18 cellular contexts compared by ENCODE assay signal in the genomic region with DNA sequence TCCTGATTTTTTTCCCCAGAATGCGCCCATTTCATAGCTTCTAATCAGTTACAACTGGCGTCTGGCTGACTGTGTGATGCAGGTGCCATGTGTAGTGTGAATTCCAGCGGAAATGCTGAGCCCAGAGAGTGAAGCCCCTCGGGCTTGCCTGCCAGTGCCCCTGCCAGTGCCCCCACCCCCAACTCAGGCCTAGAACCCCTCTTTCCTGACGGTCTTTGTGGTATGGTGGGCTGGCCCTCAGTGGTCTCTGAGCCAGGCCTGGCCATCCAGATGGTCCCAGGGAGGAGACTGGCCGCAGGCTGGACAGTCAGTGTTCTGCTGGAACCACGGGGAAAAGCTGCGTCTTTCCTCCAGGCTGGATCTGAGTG. TPM values are rescaled to one million over a fixed set of nuclear protein-coding genes. Genes with fewer than 3 reads are reported as not detected.
DNase-seq lines count a peak whose midpoint lies in the region; ATAC-seq and TF ChIP-seq lines count a peak whose summit lies in the region.
"Had no signal": no experiment of that assay in that cellular context is flagged by ENCODE, and none has a peak within 500 bp of the region (broad histone marks: within the 10 kb centered on the region; RNA-seq: fewer than 3 reads in every experiment).

No MANE protein-coding gene starts in this region.

- peaks cover 33% of the 10 kb centered on the region for H3K4me1 ChIP-seq in osteoblast (ENCODE audit: insufficient read depth, low read length)
- peaks cover 8% of the 10 kb centered on the region for H3K4me1 ChIP-seq in upper lobe of right lung

- H2AFZ ChIP-seq in osteoblast (ENCODE audit: low read length), result no peak overlapping the region
- H2AFZ ChIP-seq: GM23248 had no signal

- H3K79me2 ChIP-seq in osteoblast (ENCODE audit: insufficient read depth, low read length), result no peaks in the 10 kb centered on the region

- DNase-seq in activated CD8-positive, alpha-beta memory T cell treated with anti-CD3 and anti-CD28 coated beads, Interleukin-2, amount 10 ng/mL, durations not matched to agents 7 days and 5 days, result peak; percentile 37
- DNase-seq in activated CD8-positive, alpha-beta memory T cell treated with anti-CD3 and anti-CD28 coated beads for 24 hours, result no peak
- DNase-seq in coronary artery (ENCODE audit: low spot score) (peak; percentile 70), osteoblast (ENCODE audit: insufficient read length, low spot score, missing footprints) (peak; percentile 55), upper lobe of right lung (peak; percentile 31), A172 (ENCODE audit: low spot score) (no peak)
- DNase-seq in stimulated activated CD4-positive, alpha-beta T cell treated with anti-CD3 and anti-CD28 coated beads, Interleukin-12 subunit alpha, Interleukin-12 subunit beta, amount 100 ng/mL, for 4 hours, result no peak
- DNase-seq: activated naive CD4-positive, alpha-beta T cell; amygdala; hippocampal formation; SHP77; stimulated activated CD4-positive, alpha-beta T cell treated with anti-CD3 and anti-CD28 coated beads, Interleukin-15, amount 100 ng/mL, for 24 hours; T-cell; testis had no signal

- CTCF ChIA-PET in activated CD8-positive, alpha-beta memory T cell treated with anti-CD3 and anti-CD28 coated beads, Interleukin-2, amount 10 ng/mL, durations not matched to agents 7 days and 5 days (lab: Charles Lee), result no interaction called here

- H3K36me3 ChIP-seq in osteoblast (ENCODE audit: insufficient read depth, low read length) (no peaks in the 10 kb centered on the region), upper lobe of right lung (no peaks in the 10 kb centered on the region)

- H3K27me3 Mint-ChIP-seq in activated CD8-positive, alpha-beta memory T cell treated with anti-CD3 and anti-CD28 coated beads, Interleukin-2, amount 10 ng/mL, durations not matched to agents 7 days and 5 days, result peaks cover 52% of the 10 kb centered on the region

- H4K20me1 ChIP-seq in osteoblast (ENCODE audit: insufficient read depth, low read length), result no peaks in the 10 kb centered on the region

- no peaks in the 10 kb centered on the region for H3K9me3 Mint-ChIP-seq in activated CD8-positive, alpha-beta memory T cell treated with anti-CD3 and anti-CD28 coated beads, Interleukin-2, amount 10 ng/mL, durations not matched to agents 7 days and 5 days (ENCODE audit: low read depth)
- H3K9me3 Mint-ChIP-seq: nephron, T-cell had no signal

- intact Hi-C loops in upper lobe of right lung (cut with DNase I), result no loop called here

- TF ChIP-seq CTCF in coronary artery (IDR thresholded peaks at IDR 0.05) (no peak), osteoblast (IDR thresholded peaks at IDR 0.05; ENCODE audit: extremely low read depth, low read depth, low read length) (no peak), upper lobe of right lung (IDR thresholded peaks at IDR 0.05) (no peak)

- peak overlapping the region; percentile 69 to 98 for H3K27ac ChIP-seq in coronary artery
- H3K27ac ChIP-seq in osteoblast (ENCODE audit: low read depth, low read length), result no peak overlapping the region
- H3K27ac ChIP-seq in upper lobe of right lung, result no peak overlapping the region
- H3K27ac ChIP-seq: GM23248, testis had no signal

- ATAC-seq in activated CD8-positive, alpha-beta memory T cell treated with anti-CD3 and anti-CD28 coated beads, Interleukin-2, amount 10 ng/mL, durations not matched to agents 7 days and 5 days, result no peak
- ATAC-seq in upper lobe of right lung, result no peak
- no peak for ATAC-seq in HG03565 (IDR thresholded peaks at IDR 0.05; ENCODE audit: unreplicated experiment)
- ATAC-seq: T-cell had no signal

- H3K4me3 ChIP-seq in coronary artery (peak overlapping the region; percentile 84), osteoblast (ENCODE audit: insufficient read depth, low read length) (no peak overlapping the region), upper lobe of right lung (no peak overlapping the region)
- H3K4me3 ChIP-seq: GM23248, testis had no signal

- H3K27ac Mint-ChIP-seq in activated CD8-positive, alpha-beta memory T cell treated with anti-CD3 and anti-CD28 coated beads, Interleukin-2, amount 10 ng/mL, durations not matched to agents 7 days and 5 days, result no peak overlapping the region
- H3K27ac Mint-ChIP-seq: CD14-positive monocyte, nephron, T-cell had no signal

- H3K4me2 ChIP-seq in osteoblast (ENCODE audit: insufficient read depth, low read length), result no peak overlapping the region

- no peak overlapping the region for H3K4me3 Mint-ChIP-seq in activated CD8-positive, alpha-beta memory T cell treated with anti-CD3 and anti-CD28 coated beads, Interleukin-2, amount 10 ng/mL, durations not matched to agents 7 days and 5 days
- H3K4me3 Mint-ChIP-seq: nephron, T-cell had no signal

- no peaks in the 10 kb centered on the region for H3K36me3 Mint-ChIP-seq in activated CD8-positive, alpha-beta memory T cell treated with anti-CD3 and anti-CD28 coated beads, Interleukin-2, amount 10 ng/mL, durations not matched to agents 7 days and 5 days
- H3K36me3 Mint-ChIP-seq: T-cell had no signal

- peaks cover 7% of the 10 kb centered on the region for H3K4me1 Mint-ChIP-seq in activated CD8-positive, alpha-beta memory T cell treated with anti-CD3 and anti-CD28 coated beads, Interleukin-2, amount 10 ng/mL, durations not matched to agents 7 days and 5 days

- no peaks in the 10 kb centered on the region for H3K9me3 ChIP-seq in osteoblast (ENCODE audit: low read depth, low read length)
- no peaks in the 10 kb centered on the region for H3K9me3 ChIP-seq in upper lobe of right lung
- H3K9me3 ChIP-seq: testis had no signal

- H3K27me3 ChIP-seq in osteoblast (ENCODE audit: insufficient read depth, low read length) (peaks cover 4% of the 10 kb centered on the region), upper lobe of right lung (peaks cover 24% of the 10 kb centered on the region)
- H3K27me3 ChIP-seq: testis had no signal

RNA-seq across cellular contexts. Expression of a gene that starts 3.1 kb away (rescaled TPM):
- total RNA-seq in activated CD8-positive, alpha-beta memory T cell treated with anti-CD3 and anti-CD28 coated beads, Interleukin-2, amount 10 ng/mL, durations not matched to agents 7 days and 5 days, result 1 to 10 TPM in 1 of 2 experiments, under 1 TPM in 1; 0.64 to 3.9 TPM
- total RNA-seq in osteoblast, result 1.8 and 4.4 TPM in 2 replicates
- total RNA-seq in upper lobe of right lung, result 11.1 TPM
- total RNA-seq in A172 (2014; rRNA removed; shearing (Covaris generic)), result 32.4 and 35.2 TPM in 2 replicates

Comparison
In these comparisons a context has a peak if more than half of its experiments do, and no peak if none do; other contexts are left out.
1. DNase-seq: peak in activated CD8-positive, alpha-beta memory T cell treated with anti-CD3 and anti-CD28 coated beads, Interleukin-2, amount 10 ng/mL, durations not matched to agents 7 days and 5 days (single experiment), coronary artery (single experiment), osteoblast (single experiment) and upper lobe of right lung (single experiment); none in activated CD8-positive, alpha-beta memory T cell treated with anti-CD3 and anti-CD28 coated beads for 24 hours (single experiment), A172 (single experiment) and stimulated activated CD4-positive, alpha-beta T cell treated with anti-CD3 and anti-CD28 coated beads, Interleukin-12 subunit alpha, Interleukin-12 subunit beta, amount 100 ng/mL, for 4 hours (single experiment).
2. H3K27ac ChIP-seq: peak in coronary artery (2 of 2); none in osteoblast (single experiment) and upper lobe of right lung (single experiment).